ENCODE assay signal across 8 cellular contexts in the genomic region with DNA sequence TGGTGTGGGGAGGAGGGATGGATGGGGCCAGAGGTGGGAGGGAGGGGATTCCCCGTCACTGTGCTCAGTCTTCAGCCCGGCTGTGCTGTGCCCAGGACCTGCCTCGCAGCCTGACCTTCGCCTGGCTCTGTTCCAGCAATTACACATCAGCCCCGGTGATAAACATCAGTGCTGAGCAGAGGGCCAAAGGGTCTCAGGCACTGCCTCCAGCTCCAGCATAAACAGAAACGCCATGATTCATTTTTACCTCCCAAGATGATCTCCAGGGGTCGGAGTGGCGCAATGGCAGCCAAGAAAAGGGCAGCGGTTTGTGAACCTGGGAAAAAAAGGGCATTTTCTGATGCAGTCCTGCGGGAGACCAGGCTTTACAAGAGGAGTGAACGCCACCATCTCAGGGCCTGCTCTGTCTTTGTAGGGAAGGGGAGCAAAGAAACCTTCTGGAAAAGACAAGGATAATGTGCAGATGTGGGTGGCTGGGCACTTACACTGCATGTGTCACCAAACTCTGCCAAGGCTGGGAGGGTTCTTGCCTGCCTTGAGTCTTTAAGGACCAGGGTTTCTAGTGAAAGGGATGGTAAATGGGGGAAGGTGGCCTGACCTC. TPM values are rescaled to one million over a fixed set of nuclear protein-coding genes. Genes with fewer than 3 reads are reported as not detected.
DNase-seq lines count a peak whose midpoint lies in the region; ATAC-seq and TF ChIP-seq lines count a peak whose summit lies in the region.

No MANE protein-coding gene starts in this region.

- peak; percentile 67 for DNase-seq in AG10803 (ENCODE audit: low read depth)
- DNase-seq in NCI-H1105 treated with DMSO at 0.1 percent for 48 hours (lab: John Stamatoyannopoulos, UW) = peak; percentile 61
- peak; percentile 25 to 44 for DNase-seq in erythroblast (lab: John Stamatoyannopoulos, UW)
- DNase-seq in neuronal stem cell (ENCODE audit: low spot score) = no peak
- no peak for DNase-seq in germinal center (ENCODE audit: low spot score)
- no peak for DNase-seq in central memory CD4-positive, alpha-beta T cell

- H3K18ac ChIP-seq in neuronal stem cell (ENCODE audit: low read length) = no peak overlapping the region

- no peak overlapping the region for H3K14ac ChIP-seq in neuronal stem cell (ENCODE audit: low read length)

- WGBS in neuronal stem cell (ENCODE audit: extremely low coverage in 2 of 2, insufficient read length in 2 of 2, insufficient replicate concordance in 1 of 2), 2 donors = no CpG with 5 or more reads among the region's 11 CpGs

- H3K79me1 ChIP-seq in neuronal stem cell (ENCODE audit: low read depth, low read length) = no peaks in the 10 kb centered on the region

- H2AK5ac ChIP-seq in neuronal stem cell (ENCODE audit: low read depth, low read length) = no peak overlapping the region

- TF ChIP-seq CTCF in AG10803 (conservative IDR thresholded peaks at IDR 0.05; ENCODE audit: low read length) = no peak

- H2AFZ ChIP-seq in neuronal stem cell (ENCODE audit: low read length) = peak overlapping the region; percentile 60

- H2BK12ac ChIP-seq in neuronal stem cell (ENCODE audit: low read length) = no peak overlapping the region

- no peak overlapping the region for H3K4me2 ChIP-seq in neuronal stem cell (ENCODE audit: insufficient read depth, low read length, poor library complexity, severe bottlenecking)

- no peak for ATAC-seq in GM18858 (IDR thresholded peaks at IDR 0.05; ENCODE audit: unreplicated experiment)
- ATAC-seq in HG02840 (IDR thresholded peaks at IDR 0.05; ENCODE audit: low FRiP score, unreplicated experiment) = no peak

- H3K4me1 ChIP-seq in neuronal stem cell (ENCODE audit: control insufficient read depth in 2 of 2, insufficient read depth in 1 of 2, low read depth in 1 of 2, low read length in 2 of 2) = peaks cover 0 to 4% of the 10 kb centered on the region in 2 donors

- H4K91ac ChIP-seq in neuronal stem cell (ENCODE audit: low read depth, low read length, poor library complexity) = no peak overlapping the region

- TF ChIP-seq POLR2A in erythroblast (IDR thresholded peaks at IDR 0.05; ENCODE audit: low read length) = no peak

- no peaks in the 10 kb centered on the region for H3K9me3 ChIP-seq in neuronal stem cell (replicated peaks in 1 of 2; ENCODE audit: control insufficient read depth in 2 of 2, insufficient read depth in 1 of 2, low read depth in 1 of 2, low read length in 2 of 2)

- H2BK15ac ChIP-seq in neuronal stem cell (ENCODE audit: low read length) = no peak overlapping the region

- no peak overlapping the region for H2BK120ac ChIP-seq in neuronal stem cell (ENCODE audit: low read depth, low read length)

- H3K4ac ChIP-seq in neuronal stem cell (ENCODE audit: low read length) = no peak overlapping the region

- H3K9ac ChIP-seq in neuronal stem cell (ENCODE audit: low read depth, low read length, poor library complexity) = no peak overlapping the region

- no peak overlapping the region for H2BK5ac ChIP-seq in neuronal stem cell (ENCODE audit: low read length)

- no peak overlapping the region for H4K8ac ChIP-seq in neuronal stem cell (ENCODE audit: low read depth, low read length)

- no peak overlapping the region for H3K27ac ChIP-seq in neuronal stem cell (replicated peaks; ENCODE audit: low read length)

- H3K23ac ChIP-seq in neuronal stem cell (ENCODE audit: low read depth, low read length, poor library complexity) = no peak overlapping the region

- peaks cover 0 to 43% (median 4%) of the 10 kb centered on the region in 3 experiments for H3K27me3 ChIP-seq in neuronal stem cell (ENCODE audit: control insufficient read depth in 3 of 3, insufficient read depth in 3 of 3, low read depth in 1 of 3, low read length in 3 of 3)

- H3K36me3 ChIP-seq in neuronal stem cell (replicated peaks in 1 of 2; ENCODE audit: control insufficient read depth in 2 of 2, insufficient read depth in 2 of 2, low read length in 2 of 2) = no peaks in the 10 kb centered on the region

- H3K4me3 ChIP-seq in AG10803 (ENCODE audit: low read length) (no peak overlapping the region), neuronal stem cell (ENCODE audit: low read length in 2 of 2) (no peak overlapping the region)

RNA-seq across cellular contexts. Expression of gene SHISA4, which starts 28.1 kb away (rescaled TPM):
- 10.6 TPM for polyA plus RNA-seq in neuronal stem cell (2013, experiment 1 of 2)
- polyA plus RNA-seq in neuronal stem cell (2013, experiment 2 of 2) = 11.6 TPM

RNA-seq across cellular contexts. Expression of gene LMOD1, which starts 29.6 kb away (rescaled TPM):
- polyA plus RNA-seq in neuronal stem cell (2013, experiment 1 of 2) = 1.2 TPM
- 1.2 TPM for polyA plus RNA-seq in neuronal stem cell (2013, experiment 2 of 2)

RNA-seq across cellular contexts. Expression of gene TIMM17A, which starts 38.6 kb away (rescaled TPM):
- polyA plus RNA-seq in neuronal stem cell (2013, experiment 1 of 2) = 29.4 TPM
- polyA plus RNA-seq in neuronal stem cell (2013, experiment 2 of 2) = 29.5 TPM

Comparison
In these comparisons a context has a peak if more than half of its experiments do, and no peak if none do; other contexts are left out.
1. DNase-seq: peak in AG10803 (single experiment), NCI-H1105 treated with DMSO at 0.1 percent for 48 hours (single experiment) and erythroblast (2 of 2); none in neuronal stem cell (single experiment), germinal center (single experiment) and central memory CD4-positive, alpha-beta T cell (single experiment).